In the genomic region with DNA sequence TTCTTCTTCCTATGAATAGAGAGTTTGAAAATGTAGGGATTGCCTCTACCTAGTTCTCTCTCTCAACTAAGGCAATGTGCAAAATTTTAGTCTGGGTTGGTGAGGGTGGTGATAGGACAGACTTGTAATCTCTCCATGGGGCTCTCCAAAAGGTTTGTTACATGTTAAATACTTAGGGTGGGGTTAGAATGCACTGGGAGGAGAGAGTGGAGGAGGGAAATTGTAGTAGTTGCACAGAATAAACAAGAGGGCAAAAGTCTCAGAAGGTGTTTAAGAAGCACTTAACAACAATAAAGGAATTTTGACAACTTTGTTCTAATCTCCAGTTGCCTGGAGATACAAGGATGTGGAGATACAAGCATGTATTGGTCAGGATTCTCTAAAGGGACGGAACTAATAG, we compare ENCODE assay signal across 32 cellular contexts.
"Had no signal": no experiment of that assay in that cellular context is flagged by ENCODE, and none has a peak within 500 bp of the region (broad histone marks: within the 10 kb centered on the region; RNA-seq: fewer than 3 reads in every experiment).

No MANE protein-coding gene starts in this region.

- H3K27me3 ChIP-seq: MG63 had no signal

- H3K27ac Mint-ChIP-seq: activated CD4-positive, alpha-beta memory T cell treated with anti-CD3 and anti-CD28 coated beads for 36 hours; activated naive CD4-positive, alpha-beta T cell treated with anti-CD3 and anti-CD28 coated beads, Interleukin-2, amount 50 U/mL, for 24 hours; activated naive CD8-positive, alpha-beta T cell treated with anti-CD3 and anti-CD28 coated beads, Interleukin-2, amount 50 U/mL, for 24 hours; activated T-cell treated with anti-CD3 and anti-CD28 coated beads, Interleukin-2, amount 50 U/mL, for 24 hours; activated T-helper 2 cell treated with anti-CD3 and anti-CD28 coated beads, Interferon-gamma antibody, Interleukin-2, Interleukin-4, amounts not matched to agents 10 μg/mL and 5 μg/mL and 100 μg/mL, durations not matched to agents 14 hours and 24 hours and 36 hours; brain; T-cell had no signal

- H3K4me3 Mint-ChIP-seq: activated CD4-positive, alpha-beta memory T cell treated with anti-CD3 and anti-CD28 coated beads for 36 hours; activated naive CD4-positive, alpha-beta T cell treated with anti-CD3 and anti-CD28 coated beads, Interleukin-2, amount 50 U/mL, for 24 hours; activated naive CD8-positive, alpha-beta T cell treated with anti-CD3 and anti-CD28 coated beads, Interleukin-2, amount 50 U/mL, for 24 hours; activated T-cell treated with anti-CD3 and anti-CD28 coated beads, Interleukin-2, amount 50 U/mL, for 24 hours; brain; T-cell had no signal

- H3K27me3 Mint-ChIP-seq: activated CD4-positive, alpha-beta memory T cell treated with anti-CD3 and anti-CD28 coated beads for 36 hours; activated naive CD4-positive, alpha-beta T cell treated with anti-CD3 and anti-CD28 coated beads, Interleukin-2, amount 50 U/mL, for 24 hours; activated naive CD8-positive, alpha-beta T cell treated with anti-CD3 and anti-CD28 coated beads, Interleukin-2, amount 50 U/mL, for 24 hours; activated T-cell treated with anti-CD3 and anti-CD28 coated beads, Interleukin-2, amount 50 U/mL, for 24 hours; brain had no signal

- H3K36me3 ChIP-seq: MG63 had no signal

- ATAC-seq: activated naive CD8-positive, alpha-beta T cell treated with anti-CD3 and anti-CD28 coated beads, Interleukin-2, amount 50 U/mL, for 24 hours; K562; Right ventricle myocardium inferior; SK-N-SH treated with all-trans-retinoic acid at 6 μM for 48 hours; T-cell had no signal

- DNase-seq: activated CD4-positive, alpha-beta memory T cell treated with anti-CD3 and anti-CD28 coated beads for 36 hours; activated CD4-positive, alpha-beta T cell treated with anti-CD3 and anti-CD28 coated beads, Interleukin-2, amount 50 U/mL, for 1 hour; activated gamma-delta T cell; activated naive CD4-positive, alpha-beta T cell treated with Interleukin-2 at 50 U/mL for 16 hours; activated naive CD8-positive, alpha-beta T cell treated with anti-CD3 and anti-CD28 coated beads, Interleukin-2, amount 50 U/mL, for 24 hours; activated T-cell treated with anti-CD3 and anti-CD28 coated beads, Interleukin-2, amount 50 U/mL, for 24 hours; anterior cingulate cortex; caudate nucleus; cerebellar nuclear complex; Karpas-422; MG63; MV-4-11; NCI-H1092; NCI-H1436 treated with DMSO at 0.1 percent for 48 hours; NCI-H1694 treated with DMSO at 0.1 percent for 48 hours; NCI-H2029; NCI-H2107; NCI-H2171; NCI-H510A; NCI-H526; NCI-H748 treated with DMSO at 0.1 percent for 48 hours; NK-92 treated with Interleukin-12 subunit alpha and Interleukin-12 subunit beta, amount 100 ng/mL, for 24 hours; SIG-M5; T-cell had no signal

- H3K4me3 ChIP-seq: K562, MG63 had no signal

- H3K36me3 Mint-ChIP-seq: activated CD4-positive, alpha-beta memory T cell treated with anti-CD3 and anti-CD28 coated beads for 36 hours; activated naive CD4-positive, alpha-beta T cell treated with anti-CD3 and anti-CD28 coated beads, Interleukin-2, amount 50 U/mL, for 24 hours; brain; T-cell had no signal

- H3K9me3 ChIP-seq: MG63 had no signal

- H3K27ac ChIP-seq: RWPE1 had no signal

- H3K9me3 Mint-ChIP-seq: activated CD4-positive, alpha-beta memory T cell treated with anti-CD3 and anti-CD28 coated beads for 36 hours; activated naive CD4-positive, alpha-beta T cell treated with anti-CD3 and anti-CD28 coated beads, Interleukin-2, amount 50 U/mL, for 24 hours; activated naive CD8-positive, alpha-beta T cell treated with anti-CD3 and anti-CD28 coated beads, Interleukin-2, amount 50 U/mL, for 24 hours; activated T-cell treated with anti-CD3 and anti-CD28 coated beads, Interleukin-2, amount 50 U/mL, for 24 hours; activated T-helper 2 cell treated with anti-CD3 and anti-CD28 coated beads, Interferon-gamma antibody, Interleukin-2, Interleukin-4, amounts not matched to agents 10 μg/mL and 5 μg/mL and 100 μg/mL, durations not matched to agents 14 hours and 24 hours and 36 hours; brain; T-cell; T-helper 2 cell treated with Interferon-gamma antibody and Interleukin-4, amounts not matched to agents 5 μg/mL and 100 μg/mL, for 36 hours had no signal
